Comparison of ENCODE assay signal across 8 cellular contexts in genomic region chr5:108380531-108381021, GRCh38. TPM values are rescaled to one million over a fixed set of nuclear protein-coding genes. Genes with fewer than 3 reads are reported as not detected.
DNase-seq lines count a peak whose midpoint lies in the region; ATAC-seq and TF ChIP-seq lines count a peak whose summit lies in the region.

No MANE protein-coding gene starts in this region.

- peak overlapping the region; percentile 93 for H3K27ac Mint-ChIP-seq in activated naive CD4-positive, alpha-beta T cell treated with anti-CD3 and anti-CD28 coated beads for 36 hours
- H3K27ac Mint-ChIP-seq in progenitor cell of endocrine pancreas = peak overlapping the region; percentile 96

- H3K9me3 Mint-ChIP-seq in activated naive CD4-positive, alpha-beta T cell treated with anti-CD3 and anti-CD28 coated beads for 36 hours = peaks cover 19% of the 10 kb centered on the region
- peaks cover 9% of the 10 kb centered on the region for H3K9me3 Mint-ChIP-seq in progenitor cell of endocrine pancreas (ENCODE audit: low read depth)

- peak overlapping the region; percentile 85 for H3K4me3 Mint-ChIP-seq in activated naive CD4-positive, alpha-beta T cell treated with anti-CD3 and anti-CD28 coated beads for 36 hours
- H3K4me3 Mint-ChIP-seq in progenitor cell of endocrine pancreas (ENCODE audit: low read depth) = peak overlapping the region; percentile 90

- peaks cover 18% of the 10 kb centered on the region for H3K36me3 Mint-ChIP-seq in activated naive CD4-positive, alpha-beta T cell treated with anti-CD3 and anti-CD28 coated beads for 36 hours (ENCODE audit: low read depth)
- H3K36me3 Mint-ChIP-seq in progenitor cell of endocrine pancreas (ENCODE audit: insufficient read depth) = peaks cover 10% of the 10 kb centered on the region

- intact Hi-C loops in activated naive CD4-positive, alpha-beta T cell treated with anti-CD3 and anti-CD28 coated beads for 36 hours (cut with micrococcal nuclease) = loop anchor here (2.0 to 5.0 kb wide), 5 partner anchors 423 to 1706 kb away; partner anchors contain the start of gene EFNA5
- intact Hi-C loops in Right ventricle myocardium superior (cut with DNase I) = no loop called here

- no peaks in the 10 kb centered on the region for H3K27me3 Mint-ChIP-seq in activated naive CD4-positive, alpha-beta T cell treated with anti-CD3 and anti-CD28 coated beads for 36 hours (ENCODE audit: low read depth)
- H3K27me3 Mint-ChIP-seq in progenitor cell of endocrine pancreas = no peaks in the 10 kb centered on the region

- peaks cover 0 to 28% (median 5%) of the 10 kb centered on the region in 4 donors for H3K4me1 ChIP-seq in Peyer's patch

- TF ChIP-seq CTCF in Peyer's patch (IDR thresholded peaks at IDR 0.05) (no peak), progenitor cell of endocrine pancreas (IDR thresholded peaks at IDR 0.05; ENCODE audit: unreplicated experiment) (no peak)

- TF ChIP-seq POLR2A in GM18526 (IDR thresholded peaks at IDR 0.05; ENCODE audit: extremely low read depth, insufficient read length) (peak; percentile 46), Peyer's patch (IDR thresholded peaks at IDR 0.05) (no peak)

- ATAC-seq in HG03045 (IDR thresholded peaks at IDR 0.05; ENCODE audit: unreplicated experiment) (peak; percentile 30), Right ventricle myocardium superior (ENCODE audit: poor library complexity) (peak; percentile 21)

- H3K4me1 Mint-ChIP-seq in activated naive CD4-positive, alpha-beta T cell treated with anti-CD3 and anti-CD28 coated beads for 36 hours (ENCODE audit: low read depth) = peaks cover 33% of the 10 kb centered on the region
- peaks cover 22% of the 10 kb centered on the region for H3K4me1 Mint-ChIP-seq in progenitor cell of endocrine pancreas (ENCODE audit: low read depth)

- DNase-seq in AG08396 (ENCODE audit: low spot score) (peak; percentile 31), Peyer's patch (peak; percentile 62 to 69 (median 65)), Right ventricle myocardium superior (peak; percentile 69), progenitor cell of endocrine pancreas (ENCODE audit: low spot score, unreplicated experiment) (peak; percentile 30), occipital lobe (lab: John Stamatoyannopoulos, UW) (no peak)
- peak; percentile 78 for DNase-seq in activated naive CD4-positive, alpha-beta T cell treated with anti-CD3 and anti-CD28 coated beads for 36 hours

- no peaks in the 10 kb centered on the region for H3K36me3 ChIP-seq in Peyer's patch

- no peaks in the 10 kb centered on the region for H3K27me3 ChIP-seq in Peyer's patch

- H3K4me3 ChIP-seq in Peyer's patch = peak overlapping the region; percentile 80 to 94 (median 86)

- CTCF ChIA-PET in activated naive CD4-positive, alpha-beta T cell treated with anti-CD3 and anti-CD28 coated beads for 36 hours (lab: Charles Lee) = interaction anchor here (1.6 kb wide), 1 partner anchor 121 kb away, joined by 3 read pairs; no protein-coding TSS in a partner anchor

- peaks cover 0 to 11% (median 0%) of the 10 kb centered on the region in 4 donors for H3K9me3 ChIP-seq in Peyer's patch

- H3K27ac ChIP-seq in Peyer's patch = peak overlapping the region; percentile 99 to 100 (median 100)

RNA-seq across cellular contexts. Expression of gene FBXL17, which starts 1.3 kb away (rescaled TPM):
- total RNA-seq in Peyer's patch (10 to 100 TPM; 10.7 to 31.6 (median 22.1) TPM), Right ventricle myocardium superior (44.0 TPM), progenitor cell of endocrine pancreas (15.9 and 21.7 TPM in 2 replicates), occipital lobe (75.0 TPM)
- 1 to 10 TPM; 3.5 to 4.3 TPM for total RNA-seq in activated naive CD4-positive, alpha-beta T cell treated with anti-CD3 and anti-CD28 coated beads for 36 hours
